In the genomic region with DNA sequence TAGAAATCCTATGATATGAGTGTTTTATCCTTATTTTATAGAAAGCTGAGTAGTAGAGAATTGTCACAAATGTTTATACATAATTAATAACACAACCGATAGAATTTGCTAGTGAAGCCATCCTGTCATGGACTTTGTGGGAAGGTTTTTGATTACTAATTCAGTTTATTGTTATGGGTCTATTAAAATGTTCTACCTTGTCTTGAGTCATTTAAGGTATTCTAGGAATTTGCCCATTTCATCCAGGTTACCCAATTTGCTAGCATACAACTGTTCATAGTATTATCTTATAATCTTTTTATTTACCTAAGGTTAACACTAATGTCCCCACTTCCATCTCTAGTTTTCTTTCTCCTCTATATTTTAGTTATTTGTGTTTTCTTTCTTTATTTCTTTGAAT, we compare ENCODE assay signal across 20 cellular contexts.
DNase-seq lines count a peak whose midpoint lies in the region; ATAC-seq and TF ChIP-seq lines count a peak whose summit lies in the region.
"Had no signal": no experiment of that assay in that cellular context is flagged by ENCODE, and none has a peak within 500 bp of the region (broad histone marks: within the 10 kb centered on the region; RNA-seq: fewer than 3 reads in every experiment).

No MANE protein-coding gene starts in this region.

- no peak for TF ChIP-seq EP300 in SK-N-SH (IDR thresholded peaks at IDR 0.05; ENCODE audit: borderline replicate concordance in 1 of 2, low read depth in 1 of 2, low read length in 1 of 2)

- H3K9me3 ChIP-seq in PC-3 (ENCODE audit: low read length): no peaks in the 10 kb centered on the region
- H3K9me3 ChIP-seq in RWPE2 (ENCODE audit: severe bottlenecking): no peaks in the 10 kb centered on the region
- no peaks in the 10 kb centered on the region for H3K9me3 ChIP-seq in SK-N-SH
- no peaks in the 10 kb centered on the region for H3K9me3 ChIP-seq in body of pancreas
- H3K9me3 ChIP-seq: A549; BLaER1 treated with 17β-estradiol and CSF1 and Interleukin-3, amounts not matched to agents 10 nM and 100 nM; Caco-2 had no signal

- H3K4me3 ChIP-seq in GM23338 (no peak overlapping the region), PC-3 (ENCODE audit: low read length) (no peak overlapping the region), RWPE2 (ENCODE audit: severe bottlenecking) (no peak overlapping the region), mesendoderm (ENCODE audit: low read length) (no peak overlapping the region), SK-N-SH (ENCODE audit: low read depth in 2 of 2, low read length in 1 of 2) (no peak overlapping the region), body of pancreas (no peak overlapping the region)
- H3K4me3 ChIP-seq: A549; BLaER1 treated with 17β-estradiol and CSF1 and Interleukin-3, amounts not matched to agents 10 nM and 100 nM had no signal

- H3K27me3 ChIP-seq in GM23338 (ENCODE audit: insufficient read depth) (no peaks in the 10 kb centered on the region), PC-3 (ENCODE audit: low read length) (no peaks in the 10 kb centered on the region), RWPE2 (ENCODE audit: insufficient read depth, poor library complexity, severe bottlenecking) (no peaks in the 10 kb centered on the region), mesendoderm (ENCODE audit: insufficient read depth, low read length, poor library complexity) (no peaks in the 10 kb centered on the region), SK-N-SH (ENCODE audit: insufficient read depth) (no peaks in the 10 kb centered on the region), body of pancreas (no peaks in the 10 kb centered on the region)
- H3K27me3 ChIP-seq: BLaER1 treated with 17β-estradiol and CSF1 and Interleukin-3, amounts not matched to agents 10 nM and 100 nM had no signal

- H3K4me1 Mint-ChIP-seq in GM23338: peaks cover 3% of the 10 kb centered on the region; the same call in 2 of the 3 replicates
- H3K4me1 Mint-ChIP-seq: B cell had no signal

- no peak overlapping the region for H3K56ac ChIP-seq in mesendoderm (ENCODE audit: low read length)

- H2BK5ac ChIP-seq in mesendoderm (ENCODE audit: low read length): no peak overlapping the region

- H2AK5ac ChIP-seq in mesendoderm (ENCODE audit: low read length): no peak overlapping the region

- WGBS in mesendoderm (ENCODE audit: extremely low coverage, insufficient coverage, low lambda C conversion rate): no CpG with 5 or more reads among the region's 1 CpG
- 71% methylated on average over 1 of the region's 1 CpG for WGBS in SK-N-SH (ENCODE audit: low lambda C conversion rate)
- 55% methylated on average over 1 of the region's 1 CpG for WGBS in body of pancreas, 2 donors

- H3K27ac ChIP-seq in GM23338 (ENCODE audit: low read depth) (no peak overlapping the region), PC-3 (ENCODE audit: low read length) (no peak overlapping the region), RWPE2 (ENCODE audit: poor library complexity, severe bottlenecking) (no peak overlapping the region), mesendoderm (ENCODE audit: low read depth, low read length) (no peak overlapping the region), SK-N-SH (ENCODE audit: low read depth in 2 of 2, low read length in 1 of 2) (no peak overlapping the region), body of pancreas (no peak overlapping the region)
- H3K27ac ChIP-seq: 22Rv1; A549; BLaER1 treated with 17β-estradiol and CSF1 and Interleukin-3, amounts not matched to agents 10 nM and 100 nM; C4-2B had no signal

- TF ChIP-seq POLR2A in body of pancreas (IDR thresholded peaks at IDR 0.05): no peak

- no TSS peak for BruUV-seq in PC-3 (replicated peaks; lab: Mats Ljungman, UMichigan)

- ATAC-seq in GM23338: no peak
- ATAC-seq in PC-3: peak; percentile 67
- peak; percentile 52; the same call in 1 of the 3 replicates for ATAC-seq in RWPE2 (ENCODE audit: low read depth)
- ATAC-seq in GM21447 (IDR thresholded peaks at IDR 0.05; ENCODE audit: unreplicated experiment): no peak
- ATAC-seq in body of pancreas: no peak
- ATAC-seq: A549; CD8-positive, alpha-beta T cell had no signal

- no peaks in the 10 kb centered on the region for H3F3A ChIP-seq in GM23338 (replicated peaks; ENCODE audit: low read depth)
- no peaks in the 10 kb centered on the region for H3F3A ChIP-seq in PC-3 (ENCODE audit: low read length, unreplicated experiment)
- H3F3A ChIP-seq in SK-N-SH (replicated peaks; ENCODE audit: insufficient read depth): no peaks in the 10 kb centered on the region

- H3K9ac ChIP-seq in PC-3 (ENCODE audit: low read length) (no peak overlapping the region), mesendoderm (ENCODE audit: low read length) (no peak overlapping the region), SK-N-SH (no peak overlapping the region)
- H3K9ac ChIP-seq: BLaER1 treated with 17β-estradiol and CSF1 and Interleukin-3, amounts not matched to agents 10 nM and 100 nM had no signal

- no peaks in the 10 kb centered on the region for H3K9me2 ChIP-seq in GM23338 (ENCODE audit: insufficient read depth)
- no peaks in the 10 kb centered on the region for H3K9me2 ChIP-seq in PC-3 (replicated peaks; ENCODE audit: low read length)
- no peaks in the 10 kb centered on the region for H3K9me2 ChIP-seq in SK-N-SH

- H3K4ac ChIP-seq in mesendoderm (ENCODE audit: low read depth, low read length): no peak overlapping the region

- H2AFZ ChIP-seq in GM23338 (no peak overlapping the region), PC-3 (ENCODE audit: low read length) (no peak overlapping the region), SK-N-SH (ENCODE audit: low read depth) (no peak overlapping the region)

- H3K27me3 Mint-ChIP-seq in GM23338 (ENCODE audit: insufficient read depth, low read depth, poor library complexity): peaks cover 3% of the 10 kb centered on the region
- H3K27me3 Mint-ChIP-seq: B cell; CD4-positive, alpha-beta T cell had no signal

- TF ChIP-seq CTCF in GM23338 (conservative IDR thresholded peaks at IDR 0.05; ENCODE audit: low read depth in 2 of 2) (no peak), PC-3 (conservative IDR thresholded peaks at IDR 0.05; ENCODE audit: low read depth, low read length) (no peak), RWPE2 (IDR thresholded peaks at IDR 0.05; ENCODE audit: poor library complexity, severe bottlenecking) (no peak), SK-N-SH (IDR thresholded peaks at IDR 0.05) (no peak), body of pancreas (IDR thresholded peaks at IDR 0.05) (no peak)

- TF ChIP-seq RAD21 in SK-N-SH (IDR thresholded peaks at IDR 0.05; ENCODE audit: low read length): no peak

- H3K9me3 Mint-ChIP-seq in GM23338: peaks cover 7% of the 10 kb centered on the region; the same call in 2 of the 3 replicates

- H3K79me1 ChIP-seq in mesendoderm (ENCODE audit: low read length): no peaks in the 10 kb centered on the region

- no peak overlapping the region for H2BK120ac ChIP-seq in mesendoderm (ENCODE audit: low read depth, low read length)

- CTCF ChIA-PET in PC-3 (lab: Charles Lee) (no interaction called here), SK-N-SH (lab: Yijun Ruan, JAX) (no interaction called here)

- no peak overlapping the region for H3K4me3 Mint-ChIP-seq in GM23338
- H3K4me3 Mint-ChIP-seq: B cell; CD4-positive, alpha-beta T cell; CD8-positive, alpha-beta T cell had no signal

- H4K5ac ChIP-seq in mesendoderm (ENCODE audit: low read length): no peak overlapping the region

- DNase-seq in GM23338 (ENCODE audit: low spot score) (no peak), PC-3 (peak; percentile 57), RWPE2 (ENCODE audit: low spot score) (no peak), mesendoderm (peak; percentile 1), amniotic stem cell (lab: John Stamatoyannopoulos, UW) (no peak), SK-N-SH (no peak), body of pancreas (no peak)
- DNase-seq: AML-193; Caco-2; Calu3; CD4-positive, alpha-beta T cell; CD8-positive, alpha-beta T cell; DMS79 treated with DMSO at 0.1 percent for 48 hours; GF-D8 had no signal

- H3K4me1 ChIP-seq in GM23338 (ENCODE audit: insufficient read depth) (no peaks in the 10 kb centered on the region; the same call in 1 of the 2 replicates), PC-3 (ENCODE audit: insufficient read depth, low read length) (0 out of 2 replicates have a peak, but pooled peaks cover 6% of the 10 kb centered on the region), RWPE2 (ENCODE audit: insufficient read depth, poor library complexity, severe bottlenecking) (no peaks in the 10 kb centered on the region), mesendoderm (ENCODE audit: control insufficient read depth, low read depth, low read length) (no peaks in the 10 kb centered on the region), SK-N-SH (ENCODE audit: control insufficient read depth in 1 of 2, insufficient read depth in 2 of 2, low read depth in 1 of 2, low read length in 1 of 2) (no peaks in the 10 kb centered on the region), body of pancreas (no peaks in the 10 kb centered on the region)
- H3K4me1 ChIP-seq: A549; BLaER1 treated with 17β-estradiol and CSF1 and Interleukin-3, amounts not matched to agents 10 nM and 100 nM; Caco-2 had no signal

- H3K36me3 ChIP-seq in GM23338 (ENCODE audit: insufficient read depth) (no peaks in the 10 kb centered on the region), PC-3 (ENCODE audit: low read depth, low read length) (no peaks in the 10 kb centered on the region), RWPE2 (ENCODE audit: low read depth) (no peaks in the 10 kb centered on the region), mesendoderm (ENCODE audit: control insufficient read depth, insufficient read depth, low read length) (no peaks in the 10 kb centered on the region), SK-N-SH (replicated peaks in 1 of 2; ENCODE audit: control insufficient read depth in 1 of 2, insufficient read depth in 2 of 2, low read length in 1 of 2) (no peaks in the 10 kb centered on the region), body of pancreas (replicated peaks in 1 of 2; ENCODE audit: insufficient read depth in 1 of 2, low read depth in 2 of 2) (no peaks in the 10 kb centered on the region)
- H3K36me3 ChIP-seq: BLaER1 treated with 17β-estradiol and CSF1 and Interleukin-3, amounts not matched to agents 10 nM and 100 nM had no signal

- no peak overlapping the region for H3K18ac ChIP-seq in mesendoderm (ENCODE audit: low read length)

- H3K4me2 ChIP-seq in GM23338: no peak overlapping the region
- no peak overlapping the region for H3K4me2 ChIP-seq in PC-3 (ENCODE audit: low read length)
- H3K4me2 ChIP-seq in mesendoderm (ENCODE audit: low read length): no peak overlapping the region
- H3K4me2 ChIP-seq in SK-N-SH: no peak overlapping the region
- H3K4me2 ChIP-seq: A549; BLaER1 treated with 17β-estradiol and CSF1 and Interleukin-3, amounts not matched to agents 10 nM and 100 nM had no signal

- H3K27ac Mint-ChIP-seq in GM23338: peak overlapping the region; percentile 57
- H3K27ac Mint-ChIP-seq: B cell; CD4-positive, alpha-beta T cell; CD8-positive, alpha-beta T cell had no signal

- POLR2A ChIA-PET in PC-3 (lab: Charles Lee; ENCODE audit: unreplicated experiment) (no interaction called here), SK-N-SH (lab: Yijun Ruan, JAX) (no interaction called here)

- no peak overlapping the region for H4K8ac ChIP-seq in mesendoderm (ENCODE audit: low read depth, low read length)

- H4K20me1 ChIP-seq in GM23338 (replicated peaks; ENCODE audit: insufficient read depth) (no peaks in the 10 kb centered on the region), PC-3 (ENCODE audit: low read length) (no peaks in the 10 kb centered on the region), SK-N-SH (ENCODE audit: insufficient read depth) (no peaks in the 10 kb centered on the region)
- H4K20me1 ChIP-seq: BLaER1 treated with 17β-estradiol and CSF1 and Interleukin-3, amounts not matched to agents 10 nM and 100 nM had no signal

- no peak overlapping the region for H2BK15ac ChIP-seq in mesendoderm (replicated peaks; ENCODE audit: low read depth)

- H3K36me3 Mint-ChIP-seq in GM23338 (ENCODE audit: low read depth): peaks cover 3% of the 10 kb centered on the region; the same call in 2 of the 3 replicates
- H3K36me3 Mint-ChIP-seq: CD8-positive, alpha-beta T cell had no signal

- no peaks in the 10 kb centered on the region for H3K79me2 ChIP-seq in GM23338 (replicated peaks; ENCODE audit: insufficient read depth)
- H3K79me2 ChIP-seq in PC-3 (ENCODE audit: low read length): no peaks in the 10 kb centered on the region
- no peaks in the 10 kb centered on the region for H3K79me2 ChIP-seq in mesendoderm (ENCODE audit: control insufficient read depth, insufficient read depth, low read length)
- no peaks in the 10 kb centered on the region for H3K79me2 ChIP-seq in SK-N-SH (ENCODE audit: insufficient read depth)

- intact Hi-C loops in PC-3 (cut with micrococcal nuclease) (no loop called here), body of pancreas (cut with DNase I) (no loop called here)

- no peak overlapping the region for H3K23ac ChIP-seq in mesendoderm (ENCODE audit: low read length)

Comparison
In these comparisons a context has a peak if more than half of its experiments do, and no peak if none do; other contexts are left out.
1. ATAC-seq: peak in PC-3 (single experiment) and RWPE2 (single experiment); none in GM23338 (single experiment), GM21447 (single experiment) and body of pancreas (single experiment).
2. DNase-seq: peak in PC-3 (single experiment) and mesendoderm (single experiment); none in GM23338 (single experiment), RWPE2 (single experiment), amniotic stem cell (single experiment), SK-N-SH (single experiment) and body of pancreas (0 of 4).